Comparison of ENCODE assay signal across 28 cellular contexts in genomic region chr17:15971108-15971507, GRCh38. TPM values are rescaled to one million over a fixed set of nuclear protein-coding genes. Genes with fewer than 3 reads are reported as not detected.
A peak's percentile ranks its signal among the peaks of the same experiment; 100 is the strongest.
DNase-seq lines count a peak whose midpoint lies in the region; ATAC-seq and TF ChIP-seq lines count a peak whose summit lies in the region.
"Had no signal": no experiment of that assay in that cellular context is flagged by ENCODE, and none has a peak within 500 bp of the region (broad histone marks: within the 10 kb centered on the region; RNA-seq: fewer than 3 reads in every experiment).

No MANE protein-coding gene starts in this region.

- no peak overlapping the region for H2BK12ac ChIP-seq in neuronal stem cell (ENCODE audit: low read length)

- H3K4ac ChIP-seq in neuronal stem cell (ENCODE audit: low read length), result no peak overlapping the region

- DNase-seq in HT-29 (ENCODE audit: low spot score) (peak; percentile 40), NOMO-1 treated with dmso at 0.1 percent for 144 hours (lab: John Stamatoyannopoulos, UW; ENCODE audit: unreplicated experiment) (peak; percentile 23), epithelial cell of esophagus (ENCODE audit: low read depth) (peak; percentile 24), neuronal stem cell (ENCODE audit: low spot score) (no peak), SK-N-DZ (ENCODE audit: low spot score) (no peak), COLO668 (lab: John Stamatoyannopoulos, UW; ENCODE audit: unreplicated experiment) (no peak)
- DNase-seq: activated CD4-positive, alpha-beta memory T cell treated with anti-CD3 and anti-CD28 coated beads for 36 hours; activated CD4-positive, CD25-positive, alpha-beta regulatory T cell treated with anti-CD3 and anti-CD28 coated beads, Interleukin-2, amount 50 U/mL, for 72 hours; activated naive CD4-positive, alpha-beta T cell treated with Interleukin-2 at 50 U/mL for 16 hours; COR-L47; dermis blood vessel endothelial cell; DMS53; lower lobe of right lung; natural killer cell; NCI-H1436; NCI-H2081; NCI-H2227 treated with DMSO at 0.1 percent for 48 hours; NCI-H69; psoas muscle; sigmoid colon; stimulated activated CD4-positive, alpha-beta T cell treated with anti-CD3 and anti-CD28 coated beads, Interleukin-4, amount 100 ng/mL, for 1 hour; stomach; T-helper 17 cell had no signal

- no peak overlapping the region for H2BK120ac ChIP-seq in neuronal stem cell (ENCODE audit: low read depth, low read length)

- H3K14ac ChIP-seq in neuronal stem cell (ENCODE audit: low read length), result no peak overlapping the region

- H3K9ac ChIP-seq in neuronal stem cell (ENCODE audit: low read depth, low read length, poor library complexity), result no peak overlapping the region

- H4K8ac ChIP-seq in neuronal stem cell (ENCODE audit: low read depth, low read length), result no peak overlapping the region

- no peak overlapping the region for H3K4me2 ChIP-seq in neuronal stem cell (ENCODE audit: insufficient read depth, low read length, poor library complexity, severe bottlenecking)
- H3K4me2 ChIP-seq: hepatocyte had no signal

- H3K36me3 ChIP-seq in neuronal stem cell (replicated peaks in 1 of 2; ENCODE audit: control insufficient read depth in 2 of 2, insufficient read depth in 2 of 2, low read length in 2 of 2), result peaks cover 4 to 13% of the 10 kb centered on the region in 2 donors
- H3K36me3 ChIP-seq: uterus had no signal

- H2AK5ac ChIP-seq in neuronal stem cell (ENCODE audit: low read depth, low read length), result no peak overlapping the region

- no peak overlapping the region for H3K18ac ChIP-seq in neuronal stem cell (ENCODE audit: low read length)

- WGBS in neuronal stem cell (ENCODE audit: extremely low coverage in 2 of 2, insufficient read length in 2 of 2, insufficient replicate concordance in 1 of 2), 2 donors, result no CpG with 5 or more reads among the region's 3 CpGs

- no peak for TF ChIP-seq CTCF in epithelial cell of esophagus (IDR thresholded peaks at IDR 0.05; ENCODE audit: insufficient read depth, low read depth, low read length, missing control alignments)

- H3K79me1 ChIP-seq in neuronal stem cell (ENCODE audit: low read depth, low read length), result no peaks in the 10 kb centered on the region

- H3K27me3 ChIP-seq in neuronal stem cell (ENCODE audit: control insufficient read depth in 3 of 3, insufficient read depth in 3 of 3, low read depth in 1 of 3, low read length in 3 of 3), result no peaks in the 10 kb centered on the region
- H3K27me3 ChIP-seq: hepatocyte, sigmoid colon, stomach, uterus had no signal

- no peak overlapping the region for H3K4me3 ChIP-seq in epithelial cell of esophagus (ENCODE audit: low read length)
- no peak overlapping the region for H3K4me3 ChIP-seq in neuronal stem cell (ENCODE audit: low read length in 2 of 2)
- H3K4me3 ChIP-seq: hepatocyte, lower lobe of right lung, psoas muscle, sigmoid colon, stomach, uterus had no signal

- H3K4me1 ChIP-seq in neuronal stem cell (ENCODE audit: control insufficient read depth in 2 of 2, insufficient read depth in 1 of 2, low read depth in 1 of 2, low read length in 2 of 2), result peaks cover 13 to 15% of the 10 kb centered on the region in 2 donors
- H3K4me1 ChIP-seq: psoas muscle, uterus had no signal

- no peak overlapping the region for H3K27ac ChIP-seq in neuronal stem cell (replicated peaks; ENCODE audit: low read length)
- H3K27ac ChIP-seq: hepatocyte, lower lobe of right lung, psoas muscle, sigmoid colon, stomach, uterus had no signal

- H4K91ac ChIP-seq in neuronal stem cell (ENCODE audit: low read depth, low read length, poor library complexity), result no peak overlapping the region

- H3K9me3 ChIP-seq in neuronal stem cell (replicated peaks in 1 of 2; ENCODE audit: control insufficient read depth in 2 of 2, insufficient read depth in 1 of 2, low read depth in 1 of 2, low read length in 2 of 2), result peaks cover 2% of the 10 kb centered on the region in 2 donors
- H3K9me3 ChIP-seq: lower lobe of right lung, psoas muscle, sigmoid colon, stomach, uterus had no signal

- ATAC-seq in GM21367 (IDR thresholded peaks at IDR 0.05; ENCODE audit: unreplicated experiment), result no peak
- ATAC-seq: HCT116, lower lobe of right lung, natural killer cell, psoas muscle, SK-N-SH treated with all-trans-retinoic acid at 6 μM for 48 hours, T-helper 17 cell had no signal

- peak overlapping the region; percentile 8 for H2AFZ ChIP-seq in neuronal stem cell (ENCODE audit: low read length)
- H2AFZ ChIP-seq: hepatocyte had no signal

- no peak overlapping the region for H2BK15ac ChIP-seq in neuronal stem cell (ENCODE audit: low read length)

- no peak overlapping the region for H3K23ac ChIP-seq in neuronal stem cell (ENCODE audit: low read depth, low read length, poor library complexity)

- no peak overlapping the region for H2BK5ac ChIP-seq in neuronal stem cell (ENCODE audit: low read length)

RNA-seq across cellular contexts. Expression of gene ADORA2B, which starts 26.2 kb away (rescaled TPM):
- total RNA-seq in HT-29 (2014; rRNA removed; shearing (Covaris generic)), result 5.3 and 8.2 TPM in 2 replicates
- polyA plus RNA-seq in neuronal stem cell (2013, experiment 1 of 2), result 1.7 TPM
- 1.5 TPM for polyA plus RNA-seq in neuronal stem cell (2013, experiment 2 of 2)
- polyA plus RNA-seq in SK-N-DZ (2014; cell fraction: cytosol; rRNA removed), result 3.2 and 3.7 TPM in 2 replicates
- polyA plus RNA-seq in SK-N-DZ (2014; cell fraction: nucleus; rRNA removed), result 1.5 and 3.7 TPM in 2 replicates

RNA-seq across cellular contexts. Expression of gene ZSWIM7, which starts 28.4 kb away (rescaled TPM):
- total RNA-seq in HT-29 (2014; rRNA removed; shearing (Covaris generic)), result 12.2 and 20.3 TPM in 2 replicates
- 39.8 TPM for polyA plus RNA-seq in neuronal stem cell (2013, experiment 1 of 2)
- 40.3 TPM for polyA plus RNA-seq in neuronal stem cell (2013, experiment 2 of 2)
- 36.5 and 41.5 TPM in 2 replicates for polyA plus RNA-seq in SK-N-DZ (2014; cell fraction: cytosol; rRNA removed)
- 47.8 and 51.5 TPM in 2 replicates for polyA plus RNA-seq in SK-N-DZ (2014; cell fraction: nucleus; rRNA removed)

RNA-seq across cellular contexts. Expression of gene TTC19, which starts 28.5 kb away (rescaled TPM):
- total RNA-seq in HT-29 (2014; rRNA removed; shearing (Covaris generic)), result 45.8 and 52.5 TPM in 2 replicates
- polyA plus RNA-seq in neuronal stem cell (2013, experiment 1 of 2), result 25.3 TPM
- 25.3 TPM for polyA plus RNA-seq in neuronal stem cell (2013, experiment 2 of 2)
- polyA plus RNA-seq in SK-N-DZ (2014; cell fraction: cytosol; rRNA removed), result 62.0 and 65.7 TPM in 2 replicates
- 59.9 and 74.4 TPM in 2 replicates for polyA plus RNA-seq in SK-N-DZ (2014; cell fraction: nucleus; rRNA removed)

Comparison
In these comparisons a context has a peak if more than half of its experiments do, and no peak if none do; other contexts are left out.
1. DNase-seq: peak in HT-29 (single experiment), NOMO-1 treated with dmso at 0.1 percent for 144 hours (single experiment) and epithelial cell of esophagus (single experiment); none in neuronal stem cell (single experiment), SK-N-DZ (single experiment) and COLO668 (single experiment).